ENCODE assay signal across 24 cellular contexts in genomic region chr22:39568278-39568981, GRCh38. TPM values are rescaled to one million over a fixed set of nuclear protein-coding genes. Genes with fewer than 3 reads are reported as not detected.
"Had no signal": no experiment of that assay in that cellular context is flagged by ENCODE, and none has a peak within 500 bp of the region (broad histone marks: within the 10 kb centered on the region; RNA-seq: fewer than 3 reads in every experiment).

No MANE protein-coding gene starts in this region.

- H3K4me3 ChIP-seq: colonic mucosa, lung, tibial artery had no signal

- H3K4me3 Mint-ChIP-seq: endodermal cell, mesothelial cell of epicardium had no signal

- H3K27me3 ChIP-seq: brain microvascular endothelial cell, colonic mucosa had no signal

- FAIRE-seq: frontal cortex, keratinocyte had no signal

- H3K9me3 ChIP-seq: colonic mucosa, tibial artery had no signal

- H3K27me3 Mint-ChIP-seq: T-cell had no signal

- H3K4me1 ChIP-seq: colonic mucosa, tibial artery had no signal

- H3K36me3 Mint-ChIP-seq: mesothelial cell of epicardium, T-cell had no signal

- H3K9me3 Mint-ChIP-seq: activated T-cell treated with anti-CD3 and anti-CD28 coated beads, Interleukin-2, amount 50 U/mL, for 4 hours; endodermal cell had no signal

- H3K27ac Mint-ChIP-seq: activated B cell treated with CpG ODN at 0.5 μM for 24 hours, endodermal cell, mesothelial cell of epicardium, progenitor cell of endocrine pancreas had no signal

- DNase-seq: activated B cell treated with CpG ODN at 0.5 μM for 24 hours; activated CD4-positive, alpha-beta T cell treated with anti-CD3 and anti-CD28 coated beads for 48 hours; activated CD8-positive, alpha-beta memory T cell treated with anti-CD3 and anti-CD28 coated beads, Interleukin-2, amount 50 U/mL, for 4 hours; activated effector memory CD4-positive, alpha-beta T cell treated with Interleukin-2 at 50 U/mL for 16 hours; activated T-cell treated with anti-CD3 and anti-CD28 coated beads, Interleukin-2, amount 50 U/mL, for 4 hours; aorta; brain microvascular endothelial cell; colonic mucosa; endodermal cell; stimulated activated CD4-positive, alpha-beta T cell treated with anti-CD3 and anti-CD28 coated beads, Interleukin-12 subunit alpha, Interleukin-12 subunit beta, amount 100 ng/mL, for 4 hours; stimulated activated CD4-positive, alpha-beta T cell treated with anti-CD3 and anti-CD28 coated beads, Interleukin-1b, Interleukin-23, amount 100 ng/mL, for 48 hours; stimulated activated CD8-positive, alpha-beta memory T cell treated with anti-CD3 and anti-CD28 coated beads, Interleukin-4, amount 100 ng/mL, for 48 hours; stimulated activated naive CD4-positive, alpha-beta T cell treated with Interleukin-2 at 50 U/mL for 16 hours; T-cell; T-helper 9 cell; tibial artery had no signal

- H3K36me3 ChIP-seq: brain microvascular endothelial cell, colonic mucosa, tibial artery had no signal

- ATAC-seq: left lobe of liver had no signal

- H3K27ac ChIP-seq: brain microvascular endothelial cell, colonic mucosa, epithelial cell of prostate, tibial artery had no signal

- H3K4me1 Mint-ChIP-seq: endodermal cell, mesothelial cell of epicardium had no signal

RNA-seq across cellular contexts. Expression of gene CACNA1I, which starts 2.1 kb away (rescaled TPM):
- total RNA-seq: activated B cell treated with CpG ODN at 0.5 μM for 24 hours, myocyte had no signal
- polyA plus RNA-seq: aorta, keratinocyte had no signal
